In genomic region chr12:33721561-33721960, GRCh38 we compare ENCODE assay signal across 21 cellular contexts.
DNase-seq lines count a peak whose midpoint lies in the region; ATAC-seq, FAIRE-seq and TF ChIP-seq lines count a peak whose summit lies in the region.
"Had no signal": no experiment of that assay in that cellular context is flagged by ENCODE, and none has a peak within 500 bp of the region (broad histone marks: within the 10 kb centered on the region; RNA-seq: fewer than 3 reads in every experiment).

No MANE protein-coding gene starts in this region.

- TF ChIP-seq CTCF in MCF 10A (IDR thresholded peaks at IDR 0.05; ENCODE audit: unreplicated experiment) (no peak), breast epithelium (IDR thresholded peaks at IDR 0.05) (no peak), bronchial epithelial cell (IDR thresholded peaks at IDR 0.05; ENCODE audit: insufficient read depth, low read length, severe bottlenecking) (no peak)

- H3K27me3 ChIP-seq in breast epithelium (no peaks in the 10 kb centered on the region), bronchial epithelial cell (ENCODE audit: control insufficient read depth, insufficient read depth, low read length) (no peaks in the 10 kb centered on the region)
- H3K27me3 ChIP-seq: BLaER1 treated with 17β-estradiol and CSF1 and Interleukin-3, amounts not matched to agents 10 nM and 100 nM had no signal

- no peaks in the 10 kb centered on the region for H3K4me1 Mint-ChIP-seq in MCF 10A (ENCODE audit: insufficient read depth, unreplicated experiment)
- H3K4me1 Mint-ChIP-seq in effector memory CD8-positive, alpha-beta T cell (ENCODE audit: low read depth in 2 of 2): no peaks in the 10 kb centered on the region
- H3K4me1 Mint-ChIP-seq: B cell had no signal

- TF ChIP-seq POLR2A in breast epithelium (IDR thresholded peaks at IDR 0.05): no peak

- no peak overlapping the region for H3K27ac Mint-ChIP-seq in MCF 10A (ENCODE audit: low read depth, unreplicated experiment)
- no peak overlapping the region for H3K27ac Mint-ChIP-seq in effector memory CD8-positive, alpha-beta T cell
- H3K27ac Mint-ChIP-seq: B cell; CD4-positive, alpha-beta T cell; CD8-positive, alpha-beta T cell had no signal

- no peaks in the 10 kb centered on the region for H3K36me3 ChIP-seq in breast epithelium
- H3K36me3 ChIP-seq in bronchial epithelial cell (ENCODE audit: control insufficient read depth, insufficient read depth, low read length): no peaks in the 10 kb centered on the region
- H3K36me3 ChIP-seq: BLaER1 treated with 17β-estradiol and CSF1 and Interleukin-3, amounts not matched to agents 10 nM and 100 nM had no signal

- H3K27me3 Mint-ChIP-seq in MCF 10A (ENCODE audit: insufficient read depth, unreplicated experiment): no peaks in the 10 kb centered on the region
- no peaks in the 10 kb centered on the region for H3K27me3 Mint-ChIP-seq in effector memory CD8-positive, alpha-beta T cell
- H3K27me3 Mint-ChIP-seq: B cell; CD4-positive, alpha-beta T cell had no signal

- no peaks in the 10 kb centered on the region for H3K36me3 Mint-ChIP-seq in MCF 10A (ENCODE audit: insufficient read depth, unreplicated experiment)
- no peaks in the 10 kb centered on the region for H3K36me3 Mint-ChIP-seq in effector memory CD8-positive, alpha-beta T cell (ENCODE audit: insufficient read depth)
- H3K36me3 Mint-ChIP-seq: CD8-positive, alpha-beta T cell had no signal

- CTCF ChIA-PET in MCF 10A (lab: Yijun Ruan, JAX): no interaction called here

- H3K9me3 ChIP-seq in breast epithelium: no peaks in the 10 kb centered on the region
- H3K9me3 ChIP-seq: A549; BLaER1 treated with 17β-estradiol and CSF1 and Interleukin-3, amounts not matched to agents 10 nM and 100 nM had no signal

- H3K4me1 ChIP-seq in breast epithelium: no peaks in the 10 kb centered on the region
- H3K4me1 ChIP-seq: A549; BLaER1 treated with 17β-estradiol and CSF1 and Interleukin-3, amounts not matched to agents 10 nM and 100 nM; Caco-2 had no signal

- ATAC-seq in effector memory CD8-positive, alpha-beta T cell (replicated peaks): no peak
- ATAC-seq: A549; CD8-positive, alpha-beta T cell had no signal

- H3K4me3 Mint-ChIP-seq in MCF 10A (ENCODE audit: unreplicated experiment): no peak overlapping the region
- H3K4me3 Mint-ChIP-seq in effector memory CD8-positive, alpha-beta T cell: no peak overlapping the region
- H3K4me3 Mint-ChIP-seq: B cell; CD4-positive, alpha-beta T cell; CD8-positive, alpha-beta T cell had no signal

- no peak overlapping the region for H3K27ac ChIP-seq in breast epithelium
- H3K27ac ChIP-seq: 22Rv1; A549; BLaER1 treated with 17β-estradiol and CSF1 and Interleukin-3, amounts not matched to agents 10 nM and 100 nM; C4-2B had no signal

- no peak for FAIRE-seq in bronchial epithelial cell (lab: Jason Lieb, UNC)
- FAIRE-seq: D721Med, G401.6, GM12891, GM19239 had no signal

- intact Hi-C loops in MCF 10A (cut with micrococcal nuclease): no loop called here
- intact Hi-C loops in breast epithelium (cut with DNase I; ENCODE audit: low total_unique reads): no loop called here

- H3K4me3 ChIP-seq in breast epithelium (no peak overlapping the region), bronchial epithelial cell (ENCODE audit: low read depth, low read length) (no peak overlapping the region)
- H3K4me3 ChIP-seq: A549; BLaER1 treated with 17β-estradiol and CSF1 and Interleukin-3, amounts not matched to agents 10 nM and 100 nM had no signal

- BruUV-seq in MCF 10A (replicated peaks; lab: Mats Ljungman, UMichigan): no TSS peak

- POLR2A ChIA-PET in MCF 10A (lab: Yijun Ruan, JAX): no interaction called here

- peaks cover 20% of the 10 kb centered on the region for H3K9me3 Mint-ChIP-seq in MCF 10A (ENCODE audit: unreplicated experiment)
- H3K9me3 Mint-ChIP-seq in effector memory CD8-positive, alpha-beta T cell: peaks cover 0 to 13% of the 10 kb centered on the region in 2 donors

- DNase-seq in MCF 10A (ENCODE audit: unreplicated experiment) (peak; percentile 5), breast epithelium (ENCODE audit: low spot score in 2 of 2) (no peak), bronchial epithelial cell (ENCODE audit: low read depth) (peak; percentile 3)
- no peak for DNase-seq in effector memory CD8-positive, alpha-beta T cell
- no peak for DNase-seq in activated CD4-positive, CD25-positive, alpha-beta regulatory T cell treated with anti-CD3 and anti-CD28 coated beads, Interleukin-2, amount 50 U/mL, for 72 hours
- DNase-seq: AML-193; Caco-2; Calu3; CD4-positive, alpha-beta T cell; CD8-positive, alpha-beta T cell; DMS79 treated with DMSO at 0.1 percent for 48 hours; GF-D8 had no signal

Comparison
In these comparisons a context has a peak if more than half of its experiments do, and no peak if none do; other contexts are left out.
1. DNase-seq: peak in MCF 10A (single experiment) and bronchial epithelial cell (single experiment); none in breast epithelium (0 of 2), effector memory CD8-positive, alpha-beta T cell (0 of 3) and activated CD4-positive, CD25-positive, alpha-beta regulatory T cell treated with anti-CD3 and anti-CD28 coated beads, Interleukin-2, amount 50 U/mL, for 72 hours (single experiment).